Comparison of ENCODE assay signal across 9 cellular contexts in genomic region chr19:2040647-2041435, GRCh38. TPM values are rescaled to one million over a fixed set of nuclear protein-coding genes. Genes with fewer than 3 reads are reported as not detected.
DNase-seq lines count a peak whose midpoint lies in the region; ATAC-seq and TF ChIP-seq lines count a peak whose summit lies in the region.
"Had no signal": no experiment of that assay in that cellular context is flagged by ENCODE, and none has a peak within 500 bp of the region (broad histone marks: within the 10 kb centered on the region; RNA-seq: fewer than 3 reads in every experiment).

No MANE protein-coding gene starts in this region.

- peak overlapping the region; percentile 85 to 91 (median 88) for H3K27ac ChIP-seq in Peyer's patch

- peaks cover 0 to 2% (median 1%) of the 10 kb centered on the region in 4 donors for H3K9me3 ChIP-seq in Peyer's patch

- H3K36me3 Mint-ChIP-seq in progenitor cell of endocrine pancreas (ENCODE audit: insufficient read depth): peaks cover 13% of the 10 kb centered on the region

- no peaks in the 10 kb centered on the region for H3K4me1 Mint-ChIP-seq in progenitor cell of endocrine pancreas (ENCODE audit: low read depth)

- H3K4me1 ChIP-seq in Peyer's patch: peaks cover 6 to 56% (median 39%) of the 10 kb centered on the region in 4 donors

- peaks cover 0 to 72% (median 0%) of the 10 kb centered on the region in 3 donors for H3K36me3 ChIP-seq in Peyer's patch

- DNase-seq in CMK (ENCODE audit: low read depth): peak; percentile 17
- no peak for DNase-seq in Peyer's patch
- peak; percentile 13 for DNase-seq in epidermal melanocyte (ENCODE audit: insufficient read length, low spot score)
- no peak for DNase-seq in progenitor cell of endocrine pancreas (ENCODE audit: low spot score, unreplicated experiment)
- DNase-seq in NCI-H1436 (lab: John Stamatoyannopoulos, UW): no peak
- no peak for DNase-seq in stimulated activated CD4-positive, alpha-beta T cell treated with anti-CD3 and anti-CD28 coated beads, Interleukin-2, amount 100 ng/mL, for 24 hours
- DNase-seq in NK-92 treated with Interleukin-12 subunit alpha and Interleukin-12 subunit beta, amount 100 ng/mL, for 24 hours (lab: John Stamatoyannopoulos, UW): no peak
- DNase-seq: stimulated activated CD4-positive, alpha-beta T cell treated with anti-CD3 and anti-CD28 coated beads, Interleukin-2, amount 100 ng/mL, for 48 hours had no signal

- TF ChIP-seq POLR2A in Peyer's patch (IDR thresholded peaks at IDR 0.05): no peak

- H3K4me3 Mint-ChIP-seq in progenitor cell of endocrine pancreas (ENCODE audit: low read depth): no peak overlapping the region

- H3K27me3 ChIP-seq in Peyer's patch: no peaks in the 10 kb centered on the region

- peak overlapping the region; percentile 64 for H3K27ac Mint-ChIP-seq in progenitor cell of endocrine pancreas

- TF ChIP-seq CTCF in Peyer's patch (IDR thresholded peaks at IDR 0.05): no peak
- no peak for TF ChIP-seq CTCF in progenitor cell of endocrine pancreas (IDR thresholded peaks at IDR 0.05; ENCODE audit: unreplicated experiment)

- no peaks in the 10 kb centered on the region for H3K27me3 Mint-ChIP-seq in progenitor cell of endocrine pancreas

- no peak for ATAC-seq in HG02884 (IDR thresholded peaks at IDR 0.05; ENCODE audit: unreplicated experiment)

- H3K9me3 Mint-ChIP-seq in progenitor cell of endocrine pancreas (ENCODE audit: low read depth): no peaks in the 10 kb centered on the region

- H3K4me3 ChIP-seq in Peyer's patch: peak overlapping the region in 2 of 4 donors; percentile 34 to 39

RNA-seq across cellular contexts. Expression of gene MKNK2, which starts 10.2 kb away (rescaled TPM):
- total RNA-seq in Peyer's patch (100 to 1,000 TPM; 119 to 253 (median 192) TPM), progenitor cell of endocrine pancreas (145 and 163 TPM in 2 replicates)

RNA-seq across cellular contexts. Expression of gene BTBD2, which starts 25.3 kb away (rescaled TPM):
- 100 to 1,000 TPM in 1 of 4 donors, 10 to 100 TPM in 3; 57.8 to 114 (median 76.0) TPM for total RNA-seq in Peyer's patch
- total RNA-seq in progenitor cell of endocrine pancreas: 115 and 125 TPM in 2 replicates

RNA-seq across cellular contexts. Expression of gene MOB3A, which starts 55.3 kb away (rescaled TPM):
- total RNA-seq in Peyer's patch (10 to 100 TPM; 32.6 to 55.3 (median 35.1) TPM), progenitor cell of endocrine pancreas (33.2 and 38.5 TPM in 2 replicates)

RNA-seq across cellular contexts. Expression of gene IZUMO4, which starts 55.9 kb away (rescaled TPM):
- 1 to 10 TPM; 1.3 to 9.9 (median 3.8) TPM for total RNA-seq in Peyer's patch
- 15.9 and 16.5 TPM in 2 replicates for total RNA-seq in progenitor cell of endocrine pancreas

Comparison
In these comparisons a context has a peak if more than half of its experiments do, and no peak if none do; other contexts are left out.
1. DNase-seq: peak in CMK (single experiment) and epidermal melanocyte (single experiment); none in Peyer's patch (0 of 3), progenitor cell of endocrine pancreas (single experiment), NCI-H1436 (single experiment), stimulated activated CD4-positive, alpha-beta T cell treated with anti-CD3 and anti-CD28 coated beads, Interleukin-2, amount 100 ng/mL, for 24 hours (0 of 2) and NK-92 treated with Interleukin-12 subunit alpha and Interleukin-12 subunit beta, amount 100 ng/mL, for 24 hours (single experiment).